8 cellular contexts compared by ENCODE assay signal in genomic region chr14:71403673-71404072, GRCh38.
DNase-seq lines count a peak whose midpoint lies in the region; ATAC-seq and TF ChIP-seq lines count a peak whose summit lies in the region.

No MANE protein-coding gene starts in this region.

- H3K4me1 Mint-ChIP-seq in activated naive CD8-positive, alpha-beta T cell (ENCODE audit: low read depth) = peaks cover 36% of the 10 kb centered on the region
- peaks cover 15% of the 10 kb centered on the region for H3K4me1 Mint-ChIP-seq in nephron

- peak; percentile 25 for DNase-seq in COLO668 (lab: John Stamatoyannopoulos, UW; ENCODE audit: unreplicated experiment)
- DNase-seq in NCI-H226 = peak; percentile 30
- DNase-seq in cardiac septum (ENCODE audit: low spot score) = no peak

- peaks cover 4% of the 10 kb centered on the region for H3K36me3 Mint-ChIP-seq in activated naive CD8-positive, alpha-beta T cell
- peaks cover 18% of the 10 kb centered on the region for H3K36me3 Mint-ChIP-seq in nephron (ENCODE audit: low read depth)

- H3K4me3 Mint-ChIP-seq in activated naive CD8-positive, alpha-beta T cell = no peak overlapping the region
- H3K4me3 Mint-ChIP-seq in nephron = no peak overlapping the region

- no peaks in the 10 kb centered on the region for H3K9me3 Mint-ChIP-seq in activated naive CD8-positive, alpha-beta T cell (ENCODE audit: low read depth)
- no peaks in the 10 kb centered on the region for H3K9me3 Mint-ChIP-seq in nephron

- intact Hi-C loops in cardiac septum (cut with DNase I) = no loop called here

- peak in 2 of 3 experiments; percentile 7 to 9 for TF ChIP-seq CTCF in nephron (IDR thresholded peaks at IDR 0.05; ENCODE audit: unreplicated experiment in 3 of 3)

- ATAC-seq in GM21447 (IDR thresholded peaks at IDR 0.05; ENCODE audit: unreplicated experiment) = peak; percentile 47
- no peak for ATAC-seq in GM21390 (IDR thresholded peaks at IDR 0.05; ENCODE audit: unreplicated experiment)
- ATAC-seq in HG02970 (IDR thresholded peaks at IDR 0.05; ENCODE audit: low FRiP score, unreplicated experiment) = no peak

- no peaks in the 10 kb centered on the region for H3K27me3 Mint-ChIP-seq in activated naive CD8-positive, alpha-beta T cell
- H3K27me3 Mint-ChIP-seq in nephron (ENCODE audit: low read depth) = no peaks in the 10 kb centered on the region

- H3K27ac Mint-ChIP-seq in activated naive CD8-positive, alpha-beta T cell = peak overlapping the region; percentile 54
- H3K27ac Mint-ChIP-seq in nephron = no peak overlapping the region
